Comparison of ENCODE assay signal across 1 cellular context in the genomic region with DNA sequence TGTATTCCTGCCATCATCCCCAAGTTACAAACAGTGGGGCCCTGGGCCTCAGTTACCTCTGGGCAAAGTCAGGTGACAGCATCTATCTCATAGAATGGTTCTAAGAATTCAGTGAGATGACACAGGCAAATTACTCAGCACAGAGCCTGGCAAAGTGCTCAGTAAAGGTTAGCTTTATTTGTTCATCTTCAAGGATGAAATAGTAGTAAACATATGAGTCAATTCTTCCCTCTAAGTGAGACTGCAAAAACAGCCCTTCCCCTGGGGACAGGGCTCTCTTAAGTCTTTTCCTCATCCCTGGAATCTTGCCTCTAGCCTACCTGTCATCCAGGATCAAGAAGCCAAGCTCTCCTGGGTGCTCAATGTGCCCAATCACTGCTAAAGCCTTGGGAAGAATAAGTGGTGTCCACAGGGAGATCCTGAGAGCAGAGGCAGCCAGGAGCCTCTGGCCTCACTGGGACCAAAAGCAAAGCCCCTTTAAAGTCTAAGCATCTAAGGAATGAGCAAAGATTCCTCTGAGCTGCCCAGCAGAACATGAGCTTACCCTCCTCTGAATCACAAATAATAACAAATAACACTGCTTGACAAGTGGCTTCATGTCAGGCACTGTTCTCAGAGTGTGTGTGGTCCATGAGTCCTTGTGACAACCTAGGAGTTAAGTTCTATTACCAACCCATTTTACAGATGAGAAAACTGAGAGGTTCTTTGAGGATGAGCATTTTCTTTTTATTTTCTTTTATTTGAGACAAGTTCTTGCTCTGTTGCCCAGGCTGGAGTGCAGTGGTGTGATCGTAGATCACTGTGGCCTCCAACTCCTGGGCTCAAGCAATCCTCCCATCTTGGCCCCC.
TF ChIP-seq lines count a peak whose summit lies in the region.

No MANE protein-coding gene starts in this region.

TF ChIP-seq in HepG2, 621 proteins besides CTCF, POLR2A, EP300 and RAD21 (continued from another document):
- TF ChIP-seq, protein P1, sequence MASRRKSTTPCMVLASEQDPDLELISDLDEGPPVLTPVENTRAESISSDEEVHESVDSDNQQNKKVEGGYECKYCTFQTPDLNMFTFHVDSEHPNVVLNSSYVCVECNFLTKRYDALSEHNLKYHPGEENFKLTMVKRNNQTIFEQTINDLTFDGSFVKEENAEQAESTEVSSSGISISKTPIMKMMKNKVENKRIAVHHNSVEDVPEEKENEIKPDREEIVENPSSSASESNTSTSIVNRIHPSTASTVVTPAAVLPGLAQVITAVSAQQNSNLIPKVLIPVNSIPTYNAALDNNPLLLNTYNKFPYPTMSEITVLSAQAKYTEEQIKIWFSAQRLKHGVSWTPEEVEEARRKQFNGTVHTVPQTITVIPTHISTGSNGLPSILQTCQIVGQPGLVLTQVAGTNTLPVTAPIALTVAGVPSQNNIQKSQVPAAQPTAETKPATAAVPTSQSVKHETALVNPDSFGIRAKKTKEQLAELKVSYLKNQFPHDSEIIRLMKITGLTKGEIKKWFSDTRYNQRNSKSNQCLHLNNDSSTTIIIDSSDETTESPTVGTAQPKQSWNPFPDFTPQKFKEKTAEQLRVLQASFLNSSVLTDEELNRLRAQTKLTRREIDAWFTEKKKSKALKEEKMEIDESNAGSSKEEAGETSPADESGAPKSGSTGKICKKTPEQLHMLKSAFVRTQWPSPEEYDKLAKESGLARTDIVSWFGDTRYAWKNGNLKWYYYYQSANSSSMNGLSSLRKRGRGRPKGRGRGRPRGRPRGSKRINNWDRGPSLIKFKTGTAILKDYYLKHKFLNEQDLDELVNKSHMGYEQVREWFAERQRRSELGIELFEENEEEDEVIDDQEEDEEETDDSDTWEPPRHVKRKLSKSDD (CRISPR knock-in tag; IDR thresholded peaks at IDR 0.05; ENCODE audit: low read depth), result no peak
- no peak for TF ChIP-seq ZNF224 (CRISPR knock-in tag; IDR thresholded peaks at IDR 0.05)
- no peak for TF ChIP-seq ZMYM2 (CRISPR knock-in tag; IDR thresholded peaks at IDR 0.05)
- TF ChIP-seq, protein P2, sequence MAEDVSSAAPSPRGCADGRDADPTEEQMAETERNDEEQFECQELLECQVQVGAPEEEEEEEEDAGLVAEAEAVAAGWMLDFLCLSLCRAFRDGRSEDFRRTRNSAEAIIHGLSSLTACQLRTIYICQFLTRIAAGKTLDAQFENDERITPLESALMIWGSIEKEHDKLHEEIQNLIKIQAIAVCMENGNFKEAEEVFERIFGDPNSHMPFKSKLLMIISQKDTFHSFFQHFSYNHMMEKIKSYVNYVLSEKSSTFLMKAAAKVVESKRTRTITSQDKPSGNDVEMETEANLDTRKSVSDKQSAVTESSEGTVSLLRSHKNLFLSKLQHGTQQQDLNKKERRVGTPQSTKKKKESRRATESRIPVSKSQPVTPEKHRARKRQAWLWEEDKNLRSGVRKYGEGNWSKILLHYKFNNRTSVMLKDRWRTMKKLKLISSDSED (CRISPR knock-in tag; IDR thresholded peaks at IDR 0.05), result no peak
- 0 out of 2 replicates have a peak, but pooled peaks have one; percentile 10 for TF ChIP-seq BCL6 (CRISPR knock-in tag; IDR thresholded peaks at IDR 0.05)
- TF ChIP-seq KLF13 (CRISPR knock-in tag; IDR thresholded peaks at IDR 0.05), result no peak
- peak; percentile 39; the same call in 1 of the 2 replicates for TF ChIP-seq KDM1A (CRISPR knock-in tag; IDR thresholded peaks at IDR 0.05)
- no peak for TF ChIP-seq ZNF724P (CRISPR knock-in tag; IDR thresholded peaks at IDR 0.05; ENCODE audit: borderline replicate concordance)
- TF ChIP-seq, protein P3, sequence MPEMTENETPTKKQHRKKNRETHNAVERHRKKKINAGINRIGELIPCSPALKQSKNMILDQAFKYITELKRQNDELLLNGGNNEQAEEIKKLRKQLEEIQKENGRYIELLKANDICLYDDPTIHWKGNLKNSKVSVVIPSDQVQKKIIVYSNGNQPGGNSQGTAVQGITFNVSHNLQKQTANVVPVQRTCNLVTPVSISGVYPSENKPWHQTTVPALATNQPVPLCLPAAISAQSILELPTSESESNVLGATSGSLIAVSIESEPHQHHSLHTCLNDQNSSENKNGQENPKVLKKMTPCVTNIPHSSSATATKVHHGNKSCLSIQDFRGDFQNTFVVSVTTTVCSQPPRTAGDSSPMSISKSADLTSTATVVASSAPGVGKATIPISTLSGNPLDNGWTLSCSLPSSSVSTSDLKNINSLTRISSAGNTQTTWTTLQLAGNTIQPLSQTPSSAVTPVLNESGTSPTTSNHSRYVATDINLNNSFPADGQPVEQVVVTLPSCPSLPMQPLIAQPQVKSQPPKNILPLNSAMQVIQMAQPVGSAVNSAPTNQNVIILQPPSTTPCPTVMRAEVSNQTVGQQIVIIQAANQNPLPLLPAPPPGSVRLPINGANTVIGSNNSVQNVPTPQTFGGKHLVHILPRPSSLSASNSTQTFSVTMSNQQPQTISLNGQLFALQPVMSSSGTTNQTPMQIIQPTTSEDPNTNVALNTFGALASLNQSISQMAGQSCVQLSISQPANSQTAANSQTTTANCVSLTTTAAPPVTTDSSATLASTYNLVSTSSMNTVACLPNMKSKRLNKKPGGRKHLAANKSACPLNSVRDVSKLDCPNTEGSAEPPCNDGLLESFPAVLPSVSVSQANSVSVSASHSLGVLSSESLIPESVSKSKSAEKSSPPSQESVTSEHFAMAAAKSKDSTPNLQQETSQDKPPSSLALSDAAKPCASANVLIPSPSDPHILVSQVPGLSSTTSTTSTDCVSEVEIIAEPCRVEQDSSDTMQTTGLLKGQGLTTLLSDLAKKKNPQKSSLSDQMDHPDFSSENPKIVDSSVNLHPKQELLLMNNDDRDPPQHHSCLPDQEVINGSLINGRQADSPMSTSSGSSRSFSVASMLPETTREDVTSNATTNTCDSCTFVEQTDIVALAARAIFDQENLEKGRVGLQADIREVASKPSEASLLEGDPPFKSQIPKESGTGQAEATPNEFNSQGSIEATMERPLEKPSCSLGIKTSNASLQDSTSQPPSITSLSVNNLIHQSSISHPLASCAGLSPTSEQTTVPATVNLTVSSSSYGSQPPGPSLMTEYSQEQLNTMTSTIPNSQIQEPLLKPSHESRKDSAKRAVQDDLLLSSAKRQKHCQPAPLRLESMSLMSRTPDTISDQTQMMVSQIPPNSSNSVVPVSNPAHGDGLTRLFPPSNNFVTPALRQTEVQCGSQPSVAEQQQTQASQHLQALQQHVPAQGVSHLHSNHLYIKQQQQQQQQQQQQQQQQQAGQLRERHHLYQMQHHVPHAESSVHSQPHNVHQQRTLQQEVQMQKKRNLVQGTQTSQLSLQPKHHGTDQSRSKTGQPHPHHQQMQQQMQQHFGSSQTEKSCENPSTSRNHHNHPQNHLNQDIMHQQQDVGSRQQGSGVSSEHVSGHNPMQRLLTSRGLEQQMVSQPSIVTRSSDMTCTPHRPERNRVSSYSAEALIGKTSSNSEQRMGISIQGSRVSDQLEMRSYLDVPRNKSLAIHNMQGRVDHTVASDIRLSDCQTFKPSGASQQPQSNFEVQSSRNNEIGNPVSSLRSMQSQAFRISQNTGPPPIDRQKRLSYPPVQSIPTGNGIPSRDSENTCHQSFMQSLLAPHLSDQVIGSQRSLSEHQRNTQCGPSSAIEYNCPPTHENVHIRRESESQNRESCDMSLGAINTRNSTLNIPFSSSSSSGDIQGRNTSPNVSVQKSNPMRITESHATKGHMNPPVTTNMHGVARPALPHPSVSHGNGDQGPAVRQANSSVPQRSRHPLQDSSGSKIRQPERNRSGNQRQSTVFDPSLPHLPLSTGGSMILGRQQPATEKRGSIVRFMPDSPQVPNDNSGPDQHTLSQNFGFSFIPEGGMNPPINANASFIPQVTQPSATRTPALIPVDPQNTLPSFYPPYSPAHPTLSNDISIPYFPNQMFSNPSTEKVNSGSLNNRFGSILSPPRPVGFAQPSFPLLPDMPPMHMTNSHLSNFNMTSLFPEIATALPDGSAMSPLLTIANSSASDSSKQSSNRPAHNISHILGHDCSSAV (CRISPR knock-in tag; IDR thresholded peaks at IDR 0.05; ENCODE audit: borderline replicate concordance), result no peak
- 0 out of 2 replicates have a peak, but pooled peaks have one; percentile 16 for TF ChIP-seq NCOA2 (CRISPR knock-in tag; IDR thresholded peaks at IDR 0.05)
- no peak for TF ChIP-seq PHF8 (CRISPR knock-in tag; IDR thresholded peaks at IDR 0.05)
- TF ChIP-seq RFXAP (CRISPR knock-in tag; IDR thresholded peaks at IDR 0.05; ENCODE audit: borderline replicate concordance), result no peak
